ENCODE assay signal across 7 cellular contexts in the genomic region with DNA sequence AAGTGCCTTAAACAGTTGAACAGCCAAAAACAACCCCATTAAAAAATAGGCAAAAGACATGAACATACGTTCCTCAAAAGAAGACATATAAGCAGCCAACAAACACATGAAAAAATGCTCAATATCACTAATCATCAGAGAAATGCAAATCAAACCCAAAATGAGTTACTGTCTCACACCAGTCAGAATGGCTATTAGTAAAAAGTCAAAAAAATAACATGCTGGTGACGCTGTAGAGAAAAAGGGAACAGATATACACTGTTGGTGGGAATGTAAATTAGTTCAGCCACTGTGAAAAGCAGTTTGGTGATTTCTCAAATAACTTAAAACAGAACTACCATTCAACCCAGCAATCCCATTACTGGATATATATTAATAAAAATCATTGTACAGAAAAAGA. TPM values are rescaled to one million over a fixed set of nuclear protein-coding genes. Genes with fewer than 3 reads are reported as not detected.
"Had no signal": no experiment of that assay in that cellular context is flagged by ENCODE, and none has a peak within 500 bp of the region (broad histone marks: within the 10 kb centered on the region; RNA-seq: fewer than 3 reads in every experiment).

No MANE protein-coding gene starts in this region.

RNA-seq across cellular contexts. Expression of a gene that starts 6.0 kb away (rescaled TPM):
- total RNA-seq: GM23248, H4, H7, HFFc6, HT1080 had no signal
- polyA plus RNA-seq: GM23248, IgD-negative memory B cell had no signal

RNA-seq across cellular contexts. Expression of a gene that starts 8.8 kb away (rescaled TPM):
- total RNA-seq: GM23248, H4, H7, HFFc6, HT1080 had no signal
- polyA plus RNA-seq: GM23248, IgD-negative memory B cell had no signal

RNA-seq across cellular contexts. Expression of a gene that starts 14.0 kb away (rescaled TPM):
- total RNA-seq: GM23248, H4, H7, HFFc6, HT1080 had no signal
- polyA plus RNA-seq: GM23248, IgD-negative memory B cell had no signal

RNA-seq across cellular contexts. Expression of a gene that starts 22.4 kb away (rescaled TPM):
- total RNA-seq: GM23248, H4, H7, HepG2, HFFc6, HT1080 had no signal
- polyA plus RNA-seq: GM23248, HepG2, IgD-negative memory B cell had no signal

RNA-seq across cellular contexts. Expression of a gene that starts 51.8 kb away (rescaled TPM):
- total RNA-seq: GM23248, H4, H7, HepG2, HFFc6, HT1080 had no signal
- polyA plus RNA-seq: GM23248, HepG2, IgD-negative memory B cell had no signal
